ENCODE assay signal across 12 cellular contexts in genomic region chr5:116626945-116627679, GRCh38. TPM values are rescaled to one million over a fixed set of nuclear protein-coding genes. Genes with fewer than 3 reads are reported as not detected.
DNase-seq lines count a peak whose midpoint lies in the region; ATAC-seq and TF ChIP-seq lines count a peak whose summit lies in the region.
"Had no signal": no experiment of that assay in that cellular context is flagged by ENCODE, and none has a peak within 500 bp of the region (broad histone marks: within the 10 kb centered on the region; RNA-seq: fewer than 3 reads in every experiment).

No MANE protein-coding gene starts in this region.

- peak; percentile 99 for ATAC-seq in HG02870 (IDR thresholded peaks at IDR 0.05; ENCODE audit: unreplicated experiment)

- CTCF ChIA-PET in MCF 10A (lab: Yijun Ruan, JAX): interaction anchor here (0.6 kb wide), 3 partner anchors 109 to 327 kb away, joined by 3 read pairs; no protein-coding TSS in a partner anchor

- POLR2A ChIA-PET in MCF 10A (lab: Yijun Ruan, JAX): interaction anchor here (0.6 to 2.6 kb wide), 3 partner anchors 23 to 41 kb away, joined by 3 to 8 read pairs (median 3); no protein-coding TSS in a partner anchor

- no TSS peak for BruUV-seq in MCF 10A (replicated peaks; lab: Mats Ljungman, UMichigan)

- DNase-seq in breast epithelium (ENCODE audit: low spot score in 2 of 2): no peak
- no peak for DNase-seq in MCF 10A (ENCODE audit: unreplicated experiment)
- no peak for DNase-seq in SK-N-MC (ENCODE audit: low read depth, low spot score)
- DNase-seq in uterus: no peak
- DNase-seq in head of caudate nucleus: no peak
- no peak for DNase-seq in dedifferentiated amniotic fluid mesenchymal stem cell (ENCODE audit: extremely low spot score)
- no peak for DNase-seq in SK-N-DZ (ENCODE audit: low spot score)
- DNase-seq: activated naive CD8-positive, alpha-beta T cell treated with anti-CD3 and anti-CD28 coated beads, Interleukin-2, amount 10 ng/mL, durations not matched to agents 7 days and 5 days; GF-D8; lower lobe of right lung had no signal

- no peaks in the 10 kb centered on the region for H3K36me3 Mint-ChIP-seq in MCF 10A (ENCODE audit: insufficient read depth, unreplicated experiment)
- H3K36me3 Mint-ChIP-seq: activated naive CD8-positive, alpha-beta T cell treated with anti-CD3 and anti-CD28 coated beads, Interleukin-2, amount 10 ng/mL, durations not matched to agents 7 days and 5 days had no signal

- TF ChIP-seq POLR2A in breast epithelium (IDR thresholded peaks at IDR 0.05) (no peak), uterus (IDR thresholded peaks at IDR 0.05) (no peak)

- no peaks in the 10 kb centered on the region for H3K9me3 Mint-ChIP-seq in MCF 10A (ENCODE audit: unreplicated experiment)
- H3K9me3 Mint-ChIP-seq: activated naive CD8-positive, alpha-beta T cell treated with anti-CD3 and anti-CD28 coated beads, Interleukin-2, amount 10 ng/mL, durations not matched to agents 7 days and 5 days; stimulated activated naive CD8-positive, alpha-beta T cell treated with anti-CD3 and anti-CD28 coated beads, Interleukin-15, Interleukin-2, amounts not matched to agents 100 ng/mL and 50 ng/mL, for 24 hours had no signal

- TF ChIP-seq CTCF in breast epithelium (IDR thresholded peaks at IDR 0.05) (no peak), MCF 10A (IDR thresholded peaks at IDR 0.05; ENCODE audit: unreplicated experiment) (no peak), uterus (IDR thresholded peaks at IDR 0.05) (no peak)

- peaks cover 9% of the 10 kb centered on the region for H3K4me1 Mint-ChIP-seq in MCF 10A (ENCODE audit: insufficient read depth, unreplicated experiment)
- H3K4me1 Mint-ChIP-seq: activated naive CD8-positive, alpha-beta T cell treated with anti-CD3 and anti-CD28 coated beads, Interleukin-2, amount 10 ng/mL, durations not matched to agents 7 days and 5 days had no signal

- H3K4me3 ChIP-seq in breast epithelium (no peak overlapping the region), SK-N-MC (peak overlapping the region; percentile 14), uterus (no peak overlapping the region)

- no peak overlapping the region for H3K9ac ChIP-seq in SK-N-MC (ENCODE audit: insufficient read length)

- H3K27ac ChIP-seq in breast epithelium: peak overlapping the region; percentile 75 to 76
- H3K27ac ChIP-seq in SK-N-MC: 0 out of 2 replicates have a peak overlapping the region, but pooled peaks have one; percentile 48
- H3K27ac ChIP-seq in uterus: peak overlapping the region; percentile 67 to 69
- H3K27ac ChIP-seq: lower lobe of right lung had no signal

- H3K27me3 Mint-ChIP-seq in MCF 10A (ENCODE audit: insufficient read depth, unreplicated experiment): no peaks in the 10 kb centered on the region

- no peak overlapping the region for H3K4me3 Mint-ChIP-seq in MCF 10A (ENCODE audit: unreplicated experiment)
- H3K4me3 Mint-ChIP-seq: activated naive CD8-positive, alpha-beta T cell treated with anti-CD3 and anti-CD28 coated beads, Interleukin-2, amount 10 ng/mL, durations not matched to agents 7 days and 5 days; stimulated activated naive CD8-positive, alpha-beta T cell treated with anti-CD3 and anti-CD28 coated beads, Interleukin-15, Interleukin-2, amounts not matched to agents 100 ng/mL and 50 ng/mL, for 24 hours had no signal

- H3K27ac Mint-ChIP-seq in MCF 10A (ENCODE audit: low read depth, unreplicated experiment): no peak overlapping the region
- H3K27ac Mint-ChIP-seq: activated naive CD8-positive, alpha-beta T cell treated with anti-CD3 and anti-CD28 coated beads, Interleukin-2, amount 10 ng/mL, durations not matched to agents 7 days and 5 days; stimulated activated naive CD8-positive, alpha-beta T cell treated with anti-CD3 and anti-CD28 coated beads, Interleukin-15, Interleukin-2, amounts not matched to agents 100 ng/mL and 50 ng/mL, for 24 hours had no signal

- H3K4me1 ChIP-seq in breast epithelium (no peaks in the 10 kb centered on the region), uterus (peaks cover 0 to 4% of the 10 kb centered on the region in 2 donors)

- no peaks in the 10 kb centered on the region for H3K27me3 ChIP-seq in breast epithelium
- no peaks in the 10 kb centered on the region for H3K27me3 ChIP-seq in uterus

- intact Hi-C loops in breast epithelium (cut with DNase I; ENCODE audit: low total_unique reads) (no loop called here), MCF 10A (cut with micrococcal nuclease) (loop anchor here (1.0 kb wide), 1 partner anchor 25 kb away; no protein-coding TSS in a partner anchor), uterus (cut with DNase I; ENCODE audit: low total_unique reads) (no loop called here), head of caudate nucleus (cut with DNase I) (no loop called here)

- H3K9me3 ChIP-seq in breast epithelium: no peaks in the 10 kb centered on the region
- no peaks in the 10 kb centered on the region for H3K9me3 ChIP-seq in SK-N-MC (ENCODE audit: low read depth, low read length)
- no peaks in the 10 kb centered on the region for H3K9me3 ChIP-seq in uterus
- H3K9me3 ChIP-seq: lower lobe of right lung had no signal

- no peaks in the 10 kb centered on the region for H3K36me3 ChIP-seq in breast epithelium
- no peaks in the 10 kb centered on the region for H3K36me3 ChIP-seq in SK-N-MC (ENCODE audit: insufficient read depth, low read length)
- H3K36me3 ChIP-seq in uterus: no peaks in the 10 kb centered on the region
- H3K36me3 ChIP-seq: lower lobe of right lung had no signal

RNA-seq across cellular contexts. Expression of gene SEMA6A, which starts 52.5 kb away (rescaled TPM):
- total RNA-seq in breast epithelium: 10 to 100 TPM; 33.9 to 40.3 (median 35.6) TPM
- total RNA-seq in MCF 10A (2022): 1.5 and 2.1 TPM in 2 replicates
- 100 to 1,000 TPM in 1 of 4 donors, 10 to 100 TPM in 3; 22.4 to 118 (median 48.7) TPM for total RNA-seq in uterus
- polyA plus RNA-seq in SK-N-DZ (2014; cell fraction: cytosol; rRNA removed): 27.9 and 35.0 TPM in 2 replicates
- polyA plus RNA-seq in SK-N-DZ (2014; cell fraction: nucleus; rRNA removed): 39.6 and 62.3 TPM in 2 replicates
- total RNA-seq: activated naive CD8-positive, alpha-beta T cell treated with anti-CD3 and anti-CD28 coated beads, Interleukin-2, amount 10 ng/mL, durations not matched to agents 7 days and 5 days had no signal
